In genomic region chr14:105167303-105168092, GRCh38 we compare ENCODE assay signal across 8 cellular contexts. TPM values are rescaled to one million over a fixed set of nuclear protein-coding genes. Genes with fewer than 3 reads are reported as not detected.
DNase-seq lines count a peak whose midpoint lies in the region; ATAC-seq lines count a peak whose summit lies in the region.

No MANE protein-coding gene starts in this region.

- ATAC-seq in GM18868 (IDR thresholded peaks at IDR 0.05; ENCODE audit: unreplicated experiment) (no peak), HG03378 (IDR thresholded peaks at IDR 0.05; ENCODE audit: unreplicated experiment) (no peak)

- H3K9ac ChIP-seq in rectal smooth muscle tissue (ENCODE audit: low read length), result no peak overlapping the region

- H3K27ac ChIP-seq in esophagus (ENCODE audit: low read depth in 2 of 2, low read length in 1 of 2), result peak overlapping the region; percentile 62 to 72
- H3K27ac ChIP-seq in rectal smooth muscle tissue (ENCODE audit: low read depth, low read length), result no peak overlapping the region

- H3K27me3 ChIP-seq in esophagus (ENCODE audit: control insufficient read depth in 1 of 2, insufficient read depth in 2 of 2, low read length in 2 of 2) (no peaks in the 10 kb centered on the region), rectal smooth muscle tissue (ENCODE audit: control insufficient read depth, insufficient read depth, low read length) (peaks cover 11% of the 10 kb centered on the region)

- H3K4me3 ChIP-seq in esophagus (ENCODE audit: low read depth in 1 of 2, low read length in 2 of 2) (peak overlapping the region; percentile 54), rectal smooth muscle tissue (ENCODE audit: low read length) (peak overlapping the region; percentile 59)

- peaks cover 0 to 2% of the 10 kb centered on the region in 2 donors for H3K9me3 ChIP-seq in esophagus (ENCODE audit: control insufficient read depth in 2 of 2, insufficient read depth in 1 of 2, low read depth in 1 of 2, low read length in 1 of 2)

- H3K36me3 ChIP-seq in esophagus (ENCODE audit: control insufficient read depth in 2 of 2, insufficient read depth in 2 of 2, low read length in 1 of 2) (no peaks in the 10 kb centered on the region), rectal smooth muscle tissue (ENCODE audit: control insufficient read depth, insufficient read depth, low read length) (no peaks in the 10 kb centered on the region)

- H3K4me1 ChIP-seq in esophagus (ENCODE audit: control insufficient read depth in 2 of 2, insufficient read depth in 2 of 2, low read length in 1 of 2), result peaks cover 15 to 35% of the 10 kb centered on the region in 2 donors
- H3K4me1 ChIP-seq in rectal smooth muscle tissue (ENCODE audit: control insufficient read depth, insufficient read depth, low read length), result no peaks in the 10 kb centered on the region

- peak; percentile 89 for DNase-seq in DMS 273 (lab: John Stamatoyannopoulos, UW; ENCODE audit: unreplicated experiment)
- no peak for DNase-seq in DMS 273 treated with DMSO at 0.1 percent for 48 hours (lab: John Stamatoyannopoulos, UW)
- peak; percentile 20 for DNase-seq in NCI-H774 (lab: John Stamatoyannopoulos, UW)
- DNase-seq in C1 segment of cervical spinal cord (lab: John Stamatoyannopoulos, UW), result no peak

- WGBS in esophagus, 2 donors, result 3% methylated on average over 67 to 116 of the region's 116 CpGs

RNA-seq across cellular contexts. Expression of gene JAG2, which starts 1.1 kb away (rescaled TPM):
- polyA plus RNA-seq in esophagus, result 10 to 100 TPM; 18.7 to 32.4 TPM

RNA-seq across cellular contexts. Expression of gene NUDT14, which starts 13.6 kb away (rescaled TPM):
- 10 to 100 TPM; 16.1 to 25.5 TPM for polyA plus RNA-seq in esophagus

Comparison
In these comparisons a context has a peak if more than half of its experiments do, and no peak if none do; other contexts are left out.
1. DNase-seq: peak in DMS 273 (single experiment) and NCI-H774 (single experiment); none in DMS 273 treated with DMSO at 0.1 percent for 48 hours (single experiment) and C1 segment of cervical spinal cord (0 of 14).